8 cellular contexts compared by ENCODE assay signal in the genomic region with DNA sequence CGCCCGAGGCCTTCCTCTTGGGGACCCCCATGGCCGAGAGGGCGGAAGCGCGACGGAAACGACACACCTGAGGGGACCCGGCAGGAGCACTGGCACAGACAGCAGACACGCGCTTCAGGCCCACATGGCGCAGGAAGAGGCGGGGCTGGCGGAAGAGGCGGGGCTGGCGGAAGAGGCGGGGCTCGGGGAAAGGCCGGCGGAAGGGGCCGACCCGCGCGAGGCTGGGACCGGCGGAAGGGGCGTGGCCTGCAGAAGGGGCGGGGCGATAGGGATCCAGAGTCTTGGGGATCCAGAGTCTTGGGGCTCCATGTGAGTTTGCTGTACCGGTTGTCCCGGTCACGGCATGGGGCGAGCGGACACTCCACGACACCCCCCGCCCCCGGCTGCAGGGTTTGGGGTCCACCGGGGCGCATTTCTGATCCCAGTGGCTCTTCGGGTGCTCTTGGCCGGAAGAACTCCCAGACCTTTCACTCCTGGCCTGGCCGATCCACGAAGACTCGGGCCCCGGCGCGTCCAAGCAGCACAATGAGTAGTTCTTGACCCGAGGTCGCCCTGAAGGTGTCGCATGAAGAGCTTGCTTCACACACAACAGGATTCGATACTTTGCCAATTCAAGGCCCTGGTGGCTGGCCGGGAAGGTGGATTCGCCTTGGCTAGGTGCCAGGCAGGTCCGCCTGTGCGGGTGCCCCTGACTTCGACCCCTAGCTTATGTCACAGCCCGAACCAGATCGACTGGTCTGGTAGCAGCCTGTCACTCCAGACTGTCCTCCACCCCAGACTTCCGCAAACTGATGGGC. TPM values are rescaled to one million over a fixed set of nuclear protein-coding genes. Genes with fewer than 3 reads are reported as not detected.
A peak's percentile ranks its signal among the peaks of the same experiment; 100 is the strongest.
DNase-seq lines count a peak whose midpoint lies in the region; ATAC-seq and TF ChIP-seq lines count a peak whose summit lies in the region.

A gene with protein sequence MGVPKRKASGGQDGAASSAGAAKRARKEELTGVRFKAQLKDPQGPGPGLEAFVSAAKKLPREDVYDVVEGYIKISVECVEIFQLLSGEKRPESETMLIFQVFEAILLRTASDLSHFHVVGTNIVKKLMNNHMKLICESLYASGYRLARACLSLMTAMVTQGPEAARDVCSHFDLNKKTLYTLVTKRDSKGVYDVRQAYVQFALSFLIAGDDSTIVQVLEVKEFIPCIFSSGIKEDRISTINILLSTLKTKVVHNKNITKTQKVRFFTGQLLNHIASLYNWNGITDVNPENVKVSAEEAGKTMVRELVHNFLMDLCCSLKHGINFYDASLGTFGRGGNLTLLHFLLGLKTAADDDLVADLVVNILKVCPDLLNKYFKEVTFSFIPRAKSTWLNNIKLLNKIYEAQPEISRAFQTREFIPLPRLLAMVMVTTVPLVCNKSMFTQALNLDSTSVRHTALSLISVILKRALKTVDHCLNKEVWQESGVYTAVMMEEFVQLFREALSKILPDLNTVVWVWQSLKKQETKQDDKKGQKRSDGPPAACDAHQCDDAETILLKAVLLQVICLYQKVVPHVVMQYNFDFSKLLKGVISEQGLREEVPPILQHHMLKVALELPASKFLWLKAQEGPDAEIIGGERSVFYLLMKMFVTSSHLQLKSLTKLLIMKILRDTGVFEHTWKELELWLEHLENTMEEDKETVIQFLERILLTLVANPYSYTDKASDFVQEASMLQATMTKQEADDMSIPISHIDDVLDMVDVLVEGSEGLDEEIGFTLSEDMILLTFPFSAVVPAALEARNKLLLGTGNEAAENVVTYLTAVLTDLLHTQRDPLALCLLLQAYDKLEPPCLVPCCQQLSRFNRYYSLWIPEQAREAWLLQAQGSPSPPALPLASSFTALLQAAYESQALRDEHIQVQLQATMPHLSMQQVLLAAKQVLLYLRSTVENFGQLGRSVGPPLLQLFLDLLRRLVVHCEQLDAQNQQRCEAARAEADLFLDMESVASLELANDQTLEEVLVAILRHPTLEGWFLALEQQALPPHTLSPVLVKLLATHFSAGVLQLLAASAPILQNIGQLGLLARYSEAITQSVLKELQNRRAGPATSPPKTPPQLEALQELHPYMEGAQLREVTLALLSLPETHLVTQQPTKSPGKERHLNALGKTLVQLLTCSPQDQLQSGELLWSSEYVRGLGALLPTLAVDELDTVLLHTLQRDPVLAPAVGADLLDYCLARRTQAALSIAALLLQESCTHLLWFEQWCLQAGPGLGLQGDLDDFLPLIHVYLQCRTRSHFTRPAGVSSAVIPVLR (N-terminal part only) (minus strand): TSS at position 133 of the 797 bp plus-strand sequence. CDS start 102 bp downstream, at position 31.

- no peaks in the 10 kb centered on the region for H3K9me3 ChIP-seq in T-helper 17 cell (ENCODE audit: control insufficient read depth, low read length, poor library complexity, severe bottlenecking)
- H3K9me3 ChIP-seq in left ventricle myocardium inferior (replicated peaks), result no peaks in the 10 kb centered on the region
- H3K9me3 ChIP-seq in psoas muscle, result no peaks in the 10 kb centered on the region

- H3K36me3 ChIP-seq in left ventricle myocardium inferior, result no peaks in the 10 kb centered on the region
- peaks cover 0 to 10% of the 10 kb centered on the region in 2 donors for H3K36me3 ChIP-seq in psoas muscle (ENCODE audit: insufficient read depth in 1 of 2, low read depth in 1 of 2)
- peaks cover 1% of the 10 kb centered on the region for H3K36me3 ChIP-seq in urinary bladder (ENCODE audit: insufficient read depth)

- in situ Hi-C loops in GM13976 (cut with MboI; ENCODE audit: low sequenced_read_pairs, unreplicated experiment), result no loop called here

- 5 to 7% (median 6%) methylated on average over 37 to 59 of the region's 59 CpGs for WGBS in psoas muscle, 3 donors
- 6% methylated on average over 59 of the region's 59 CpGs for WGBS in urinary bladder

- H3K27me3 ChIP-seq in left ventricle myocardium inferior (ENCODE audit: low read depth), result no peaks in the 10 kb centered on the region
- H3K27me3 ChIP-seq in psoas muscle (ENCODE audit: insufficient read depth in 3 of 3, low read length in 2 of 3), result peaks cover 0 to 14% (median 0%) of the 10 kb centered on the region in 3 donors

- H3K27me3 Mint-ChIP-seq in T-helper 17 cell, result no peaks in the 10 kb centered on the region

- no peaks in the 10 kb centered on the region for H3K36me3 Mint-ChIP-seq in T-helper 17 cell (ENCODE audit: low read depth)

- H3K4me3 ChIP-seq in left ventricle myocardium inferior, result peak within 1 kb of the TSS; percentile 100
- H3K4me3 ChIP-seq in psoas muscle, result peak within 1 kb of the TSS; percentile 95
- H3K4me3 ChIP-seq in urinary bladder (ENCODE audit: low read depth, low read length), result peak within 1 kb of the TSS; percentile 96

- peak; percentile 98 for DNase-seq in GM13976 (ENCODE audit: low spot score)
- peak; percentile 67 for DNase-seq in NCI-H1694 (lab: John Stamatoyannopoulos, UW)
- peak; percentile 92 to 97 (median 94) for DNase-seq in T-helper 17 cell
- DNase-seq in amniotic stem cell (lab: John Stamatoyannopoulos, UW), result peak; percentile 48
- DNase-seq in left ventricle myocardium inferior, result peak; percentile 93
- DNase-seq in psoas muscle, result peak; percentile 93 to 97

- H3K27ac Mint-ChIP-seq in T-helper 17 cell, result peak within 1 kb of the TSS; percentile 88

- H3K4me3 Mint-ChIP-seq in T-helper 17 cell, result peak within 1 kb of the TSS; percentile 88

- H3K4me1 Mint-ChIP-seq in T-helper 17 cell, result peaks cover 27% of the 10 kb centered on the region

- ATAC-seq in HG02798 (IDR thresholded peaks at IDR 0.05; ENCODE audit: poor library complexity, unreplicated experiment) (peak; percentile 99), T-helper 17 cell (peak; percentile 96), psoas muscle (peak; percentile 99 to 100 (median 100))

- intact Hi-C loops in left ventricle myocardium inferior (cut with micrococcal nuclease) (loop anchor here (10.0 kb wide), 1 partner anchor 212 kb away; no protein-coding TSS in a partner anchor), psoas muscle (cut with DNase I) (no loop called here)

- TF ChIP-seq CTCF in GM13976 (IDR thresholded peaks at IDR 0.05; ENCODE audit: borderline replicate concordance, control extremely low read depth, extremely low read depth, insufficient read depth, missing control alignments), result no peak
- no peak for TF ChIP-seq CTCF in left ventricle myocardium inferior (IDR thresholded peaks at IDR 0.05; ENCODE audit: borderline replicate concordance)
- no peak for TF ChIP-seq CTCF in psoas muscle (IDR thresholded peaks at IDR 0.05)

- H3K4me1 ChIP-seq in left ventricle myocardium inferior (peaks cover 48% of the 10 kb centered on the region), psoas muscle (peaks cover 11% of the 10 kb centered on the region), urinary bladder (ENCODE audit: insufficient read depth) (peaks cover 1% of the 10 kb centered on the region)

- H3K27ac ChIP-seq in left ventricle myocardium inferior (replicated peaks), result peak within 1 kb of the TSS; percentile 94
- H3K27ac ChIP-seq in psoas muscle, result peak within 1 kb of the TSS; percentile 83
- H3K27ac ChIP-seq in urinary bladder (ENCODE audit: low read depth), result peak within 1 kb of the TSS; percentile 92

RNA-seq across cellular contexts. Expression of the gene that starts here (rescaled TPM):
- total RNA-seq in T-helper 17 cell, result 10 to 100 TPM; 11.2 to 11.8 TPM
- 13.8 TPM for total RNA-seq in left ventricle myocardium inferior
- total RNA-seq in psoas muscle, result 10 to 100 TPM; 12.9 to 19.8 (median 17.9) TPM
- polyA plus RNA-seq in psoas muscle, result 1 to 10 TPM; 4.8 to 9.5 (median 8.1) TPM
- total RNA-seq in urinary bladder, result 14.5 TPM
- 9.2 TPM for polyA plus RNA-seq in urinary bladder

Comparison
In these comparisons a context has a peak if more than half of its experiments do, and no peak if none do; other contexts are left out.
1. Peak in every context shown above with its lines: DNase-seq, ATAC-seq, H3K4me3 ChIP-seq and H3K27ac ChIP-seq.
2. DNase-seq: peak in every context shown above with its lines; median percentile 98 in GM13976; 95 in psoas muscle; 94 in T-helper 17 cell; 93 in left ventricle myocardium inferior; 67 in NCI-H1694; 48 in amniotic stem cell.